ENCODE assay signal across 1 cellular context in genomic region chr14:31968107-31968810, GRCh38.
TF ChIP-seq lines count a peak whose summit lies in the region.

No MANE protein-coding gene starts in this region.

TF ChIP-seq in SK-N-SH treated with all-trans-retinoic acid at 6 μM for 48 hours, 23 proteins besides CTCF, POLR2A, EP300 and RAD21 (continued from another document):
- TF ChIP-seq, protein P1, sequence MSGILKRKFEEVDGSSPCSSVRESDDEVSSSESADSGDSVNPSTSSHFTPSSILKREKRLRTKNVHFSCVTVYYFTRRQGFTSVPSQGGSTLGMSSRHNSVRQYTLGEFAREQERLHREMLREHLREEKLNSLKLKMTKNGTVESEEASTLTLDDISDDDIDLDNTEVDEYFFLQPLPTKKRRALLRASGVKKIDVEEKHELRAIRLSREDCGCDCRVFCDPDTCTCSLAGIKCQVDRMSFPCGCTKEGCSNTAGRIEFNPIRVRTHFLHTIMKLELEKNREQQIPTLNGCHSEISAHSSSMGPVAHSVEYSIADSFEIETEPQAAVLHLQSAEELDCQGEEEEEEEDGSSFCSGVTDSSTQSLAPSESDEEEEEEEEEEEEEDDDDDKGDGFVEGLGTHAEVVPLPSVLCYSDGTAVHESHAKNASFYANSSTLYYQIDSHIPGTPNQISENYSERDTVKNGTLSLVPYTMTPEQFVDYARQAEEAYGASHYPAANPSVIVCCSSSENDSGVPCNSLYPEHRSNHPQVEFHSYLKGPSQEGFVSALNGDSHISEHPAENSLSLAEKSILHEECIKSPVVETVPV (CRISPR knock-in tag; IDR thresholded peaks at IDR 0.05): no peak
- TF ChIP-seq ZFP30 (CRISPR knock-in tag; IDR thresholded peaks at IDR 0.05): no peak
TF ChIP-seq in SK-N-SH treated with all-trans-retinoic acid at 6 μM for 48 hours: peak in this region for 0.
